Comparison of ENCODE assay signal across 8 cellular contexts in the genomic region with DNA sequence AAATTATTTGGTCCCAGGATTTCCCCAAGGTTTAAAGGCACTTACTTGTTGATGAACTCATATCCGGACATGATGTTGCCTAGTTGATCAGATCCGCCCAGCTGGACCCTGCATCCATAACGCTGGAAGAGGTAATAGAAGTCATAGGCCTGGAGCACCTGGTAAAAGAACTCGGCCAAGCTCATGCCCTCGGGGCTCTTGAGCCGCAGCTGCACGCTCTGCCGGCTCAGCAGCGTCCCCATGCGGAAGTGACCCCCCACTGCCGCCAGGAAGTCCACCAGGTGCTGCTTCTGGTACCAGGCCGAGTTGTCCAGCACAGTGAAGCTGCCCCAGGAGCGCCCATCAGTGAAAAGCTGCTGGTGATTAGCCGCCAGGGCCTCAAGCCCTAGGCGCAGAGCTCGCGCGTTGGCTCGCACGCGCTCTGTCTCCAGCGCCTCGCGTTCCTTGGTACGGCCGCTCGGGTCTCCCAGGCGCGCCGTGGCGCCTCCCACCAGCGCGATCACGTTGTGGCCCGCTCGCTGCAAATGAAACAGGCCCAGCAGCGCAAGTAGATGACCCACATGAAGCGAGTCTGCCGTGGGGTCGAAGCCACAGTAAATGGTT. TPM values are rescaled to one million over a fixed set of nuclear protein-coding genes. Genes with fewer than 3 reads are reported as not detected.
DNase-seq lines count a peak whose midpoint lies in the region; ATAC-seq, FAIRE-seq and TF ChIP-seq lines count a peak whose summit lies in the region.

No MANE protein-coding gene starts in this region.

- no peaks in the 10 kb centered on the region; the same call in 1 of the 2 replicates for H4K20me1 ChIP-seq in PC-3 (ENCODE audit: low read length)

- no peak for DNase-seq in D721Med (ENCODE audit: insufficient read length, low spot score)
- DNase-seq in HUDEP-2 (lab: John Stamatoyannopoulos, UW; ENCODE audit: unreplicated experiment in 76 of 76), result peak in 74 of 76 experiments; percentile 9 to 85 (median 63)
- DNase-seq in PC-3, result peak; percentile 91
- peak; percentile 44 for DNase-seq in activated T-helper 1 cell treated with Interleukin-2 at 50 U/mL for 16 hours (ENCODE audit: low read depth)
- peak; percentile 65 for DNase-seq in fibroblast of peridontal ligament (ENCODE audit: extremely low read depth)
- peak; percentile 81 for DNase-seq in stimulated activated naive CD8-positive, alpha-beta T cell treated with anti-CD3 and anti-CD28 coated beads, Interleukin-15, Interleukin-2, amounts not matched to agents 100 U/mL and 50 U/mL, for 24 hours

- H3K9ac ChIP-seq in PC-3 (ENCODE audit: low read length), result peak overlapping the region; percentile 97

- H3K4me1 Mint-ChIP-seq in nephron, result peaks cover 19% of the 10 kb centered on the region

- H3F3A ChIP-seq in PC-3 (ENCODE audit: low read length, unreplicated experiment), result no peaks in the 10 kb centered on the region

- H3K9me2 ChIP-seq in PC-3 (replicated peaks; ENCODE audit: low read length), result no peaks in the 10 kb centered on the region

- no peaks in the 10 kb centered on the region for H3K27me3 ChIP-seq in PC-3 (ENCODE audit: low read length)

- H3K79me2 ChIP-seq in PC-3 (ENCODE audit: low read length), result peaks cover 34% of the 10 kb centered on the region

- no peaks in the 10 kb centered on the region for H3K27me3 Mint-ChIP-seq in nephron (ENCODE audit: low read depth)

- H3K4me3 Mint-ChIP-seq in nephron, result peak overlapping the region; percentile 84 to 94 (median 85)

- TSS peak; percentile 84 for BruUV-seq in PC-3 (replicated peaks; lab: Mats Ljungman, UMichigan)

- peak overlapping the region; percentile 93 for H3K4me3 ChIP-seq in PC-3 (ENCODE audit: low read length)

- H2AFZ ChIP-seq in PC-3 (ENCODE audit: low read length), result peak overlapping the region; percentile 93

- peak overlapping the region; percentile 93 to 98 (median 94) for H3K27ac Mint-ChIP-seq in nephron

- peaks cover 22% of the 10 kb centered on the region for H3K4me1 ChIP-seq in PC-3 (ENCODE audit: insufficient read depth, low read length)

- no peaks in the 10 kb centered on the region for H3K9me3 Mint-ChIP-seq in nephron

- peaks cover 18% of the 10 kb centered on the region for H3K36me3 ChIP-seq in PC-3 (ENCODE audit: low read depth, low read length)

- peak overlapping the region; percentile 94 for H3K4me2 ChIP-seq in PC-3 (ENCODE audit: low read length)

- ATAC-seq in GM21423 (IDR thresholded peaks at IDR 0.05; ENCODE audit: unreplicated experiment), result peak; percentile 75
- ATAC-seq in PC-3, result peak; percentile 63
- peak; percentile 64 for ATAC-seq in stimulated activated naive CD8-positive, alpha-beta T cell treated with anti-CD3 and anti-CD28 coated beads, Interleukin-15, Interleukin-2, amounts not matched to agents 100 U/mL and 50 U/mL, for 24 hours

- H3K27ac ChIP-seq in PC-3 (ENCODE audit: low read length), result peak overlapping the region; percentile 85

- peaks cover 27% of the 10 kb centered on the region for H3K36me3 Mint-ChIP-seq in nephron (ENCODE audit: low read depth)

- intact Hi-C loops in PC-3 (cut with micrococcal nuclease), result loop anchor here (1.0 to 10.0 kb wide), 6 partner anchors 76 to 1100 kb away; a partner anchor contains a TSS

- no peak for FAIRE-seq in D721Med (lab: Jason Lieb, UNC)

- CTCF ChIA-PET in PC-3 (lab: Charles Lee), result interaction anchor here (0.6 to 1.2 kb wide), 5 partner anchors 142 to 1102 kb away, joined by 3 to 6 read pairs (median 4); a partner anchor contains a TSS

- POLR2A ChIA-PET in PC-3 (lab: Charles Lee; ENCODE audit: unreplicated experiment), result interaction anchor here (0.5 to 2.2 kb wide), 8 partner anchors 76 to 690 kb away, joined by 3 to 8 read pairs (median 4); a partner anchor contains a TSS

- TF ChIP-seq CTCF in D721Med (IDR thresholded peaks at IDR 0.05; ENCODE audit: insufficient read depth, missing control alignments) (peak; percentile 55), PC-3 (conservative IDR thresholded peaks at IDR 0.05; ENCODE audit: low read depth, low read length) (peak; percentile 66), nephron (IDR thresholded peaks at IDR 0.05; ENCODE audit: unreplicated experiment in 3 of 3) (peak; percentile 35 to 75 (median 46))

- no peaks in the 10 kb centered on the region for H3K9me3 ChIP-seq in PC-3 (ENCODE audit: low read length)

RNA-seq across cellular contexts. Expression of a gene that starts 0.5 kb away (rescaled TPM):
- 31.4 and 37.4 TPM in 2 replicates for total RNA-seq in PC-3 (2014; rRNA removed)
